In genomic region chr1:159880435-159880834, GRCh38 we compare ENCODE assay signal across 16 cellular contexts.
DNase-seq lines count a peak whose midpoint lies in the region; ATAC-seq and TF ChIP-seq lines count a peak whose summit lies in the region.
"Had no signal": no experiment of that assay in that cellular context is flagged by ENCODE, and none has a peak within 500 bp of the region (broad histone marks: within the 10 kb centered on the region; RNA-seq: fewer than 3 reads in every experiment).

No MANE protein-coding gene starts in this region.

- H3K9me3 ChIP-seq in RWPE2 (ENCODE audit: severe bottlenecking) (no peaks in the 10 kb centered on the region), neutrophil (no peaks in the 10 kb centered on the region)
- H3K9me3 ChIP-seq: ascending aorta had no signal

- no peak overlapping the region for H3K4me3 ChIP-seq in NB4 (ENCODE audit: low read depth, low read length)
- no peak overlapping the region for H3K4me3 ChIP-seq in RWPE2 (ENCODE audit: severe bottlenecking)
- peak overlapping the region; percentile 16 to 28 for H3K4me3 ChIP-seq in neutrophil (ENCODE audit: low read depth in 1 of 2, low read length in 1 of 2)
- H3K4me3 ChIP-seq: ascending aorta had no signal

- no peak for TF ChIP-seq POLR2A in NB4 (IDR thresholded peaks at IDR 0.05; ENCODE audit: extremely low read depth, insufficient read length)

- H3K27me3 ChIP-seq in RWPE2 (ENCODE audit: insufficient read depth, poor library complexity, severe bottlenecking) (no peaks in the 10 kb centered on the region), neutrophil (no peaks in the 10 kb centered on the region)
- H3K27me3 ChIP-seq: ascending aorta had no signal

- H3K4me1 ChIP-seq in RWPE2 (ENCODE audit: insufficient read depth, poor library complexity, severe bottlenecking) (peaks cover 43% of the 10 kb centered on the region), neutrophil (ENCODE audit: control insufficient read depth in 1 of 2, insufficient read depth in 1 of 2, low read depth in 1 of 2, low read length in 1 of 2) (peaks cover 47 to 50% of the 10 kb centered on the region in 2 experiments)
- H3K4me1 ChIP-seq: ascending aorta had no signal

- DNase-seq in NCI-H2029 treated with DMSO at 0.1 percent for 48 hours (lab: John Stamatoyannopoulos, UW) (peak; percentile 9), NCI-H2029 (lab: John Stamatoyannopoulos, UW) (no peak), NB4 (ENCODE audit: low read depth) (peak; percentile 34), RWPE2 (ENCODE audit: low spot score) (no peak), NCI-H82 treated with DMSO at 0.1 percent for 48 hours (lab: John Stamatoyannopoulos, UW; ENCODE audit: unreplicated experiment) (no peak), NCI-H1092 (lab: John Stamatoyannopoulos, UW) (no peak), T-helper 9 cell (no peak)
- DNase-seq: activated CD4-positive, alpha-beta memory T cell treated with anti-CD3 and anti-CD28 coated beads, Interleukin-2, amount 10 ng/mL, durations not matched to agents 7 days and 5 days; activated CD4-positive, CD25-positive, alpha-beta regulatory T cell treated with anti-CD3 and anti-CD28 coated beads, Interleukin-2, amount 50 U/mL, for 72 hours; central memory CD4-positive, alpha-beta T cell; dermis blood vessel endothelial cell; NCI-H524; Right ventricle myocardium superior had no signal

- no peak for TF ChIP-seq CTCF in NB4 (IDR thresholded peaks at IDR 0.05; ENCODE audit: low read depth, low read length)
- no peak for TF ChIP-seq CTCF in RWPE2 (IDR thresholded peaks at IDR 0.05; ENCODE audit: poor library complexity, severe bottlenecking)
- TF ChIP-seq CTCF in neutrophil (IDR thresholded peaks at IDR 0.05), result no peak

- H3K36me3 ChIP-seq in RWPE2 (ENCODE audit: low read depth) (no peaks in the 10 kb centered on the region), neutrophil (no peaks in the 10 kb centered on the region)
- H3K36me3 ChIP-seq: ascending aorta had no signal

- H3K27ac ChIP-seq in RWPE2 (ENCODE audit: poor library complexity, severe bottlenecking), result peak overlapping the region; percentile 95
- H3K27ac ChIP-seq in neutrophil, result peak overlapping the region; percentile 75
- H3K27ac ChIP-seq: ascending aorta, HL-60 had no signal

- no peak for ATAC-seq in RWPE2 (ENCODE audit: low read depth)

Comparison
In these comparisons a context has a peak if more than half of its experiments do, and no peak if none do; other contexts are left out.
1. DNase-seq: peak in NCI-H2029 treated with DMSO at 0.1 percent for 48 hours (single experiment) and NB4 (single experiment); none in NCI-H2029 (single experiment), RWPE2 (single experiment), NCI-H82 treated with DMSO at 0.1 percent for 48 hours (single experiment), NCI-H1092 (single experiment) and T-helper 9 cell (single experiment).
2. H3K4me3 ChIP-seq: peak in neutrophil (2 of 2); none in NB4 (single experiment) and RWPE2 (single experiment).